ENCODE assay signal across 8 cellular contexts in the genomic region with DNA sequence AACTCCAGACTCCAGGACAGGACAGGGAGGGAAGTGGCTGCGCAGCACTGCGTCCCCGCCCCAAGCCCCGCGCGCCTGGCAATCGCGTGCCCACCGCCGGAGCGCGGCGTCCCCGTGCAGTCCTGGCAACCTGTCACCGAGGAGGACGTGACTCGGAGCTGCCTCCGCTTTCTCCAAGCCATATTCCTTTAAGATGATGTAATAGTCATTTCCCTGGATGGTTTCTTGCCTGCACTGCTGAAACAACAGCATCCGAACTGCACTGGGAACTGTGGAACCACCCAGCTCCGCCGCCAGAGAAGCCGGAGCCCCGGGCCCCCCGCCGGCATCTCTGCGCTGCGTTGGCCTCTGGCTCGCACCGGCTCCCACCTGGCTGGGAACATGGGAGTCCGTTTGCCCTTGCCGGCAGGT. TPM values are rescaled to one million over a fixed set of nuclear protein-coding genes. Genes with fewer than 3 reads are reported as not detected.
A peak's percentile ranks its signal among the peaks of the same experiment; 100 is the strongest.
DNase-seq lines count a peak whose midpoint lies in the region; ATAC-seq, FAIRE-seq and TF ChIP-seq lines count a peak whose summit lies in the region.

No MANE protein-coding gene starts in this region.

- H3K4me1 ChIP-seq in pancreas = peaks cover 0 to 9% (median 0%) of the 10 kb centered on the region in 3 donors

- DNase-seq in D341Med (ENCODE audit: low spot score) (peak; percentile 27), NCI-H446 (lab: John Stamatoyannopoulos, UW) (peak; percentile 63 to 77), fibroblast of gingiva (ENCODE audit: low read depth) (peak; percentile 9), pancreas (peak; percentile 31 to 75 (median 54)), foreskin melanocyte (no peak)
- no peak for DNase-seq in activated CD4-positive, alpha-beta T cell treated with anti-CD3 and anti-CD28 coated beads for 4 hours
- DNase-seq in effector CD8-positive, alpha-beta T cell (lab: John Stamatoyannopoulos, UW) = no peak

- intact Hi-C loops in pancreas (cut with DNase I) = no loop called here

- TF ChIP-seq POLR2A in GM18505 (IDR thresholded peaks at IDR 0.05; ENCODE audit: borderline replicate concordance, extremely low read depth, insufficient read depth, insufficient read length) = no peak

- TF ChIP-seq CTCF in pancreas (IDR thresholded peaks at IDR 0.05) = no peak

- 0 to 1% methylated on average over 31 of the region's 31 CpGs for WGBS in pancreas, 2 donors

- peak overlapping the region in 2 of 4 donors; percentile 42 to 60 for H3K27ac ChIP-seq in pancreas

- H3K4me3 ChIP-seq in pancreas = peak overlapping the region; percentile 23 to 57 (median 40)

- no peaks in the 10 kb centered on the region for H3K36me3 ChIP-seq in pancreas

- ATAC-seq in pancreas (peak; percentile 66 to 80 (median 72)), GM18505 (IDR thresholded peaks at IDR 0.05; ENCODE audit: unreplicated experiment) (no peak)

- H3K9me3 ChIP-seq in pancreas = no peaks in the 10 kb centered on the region

- FAIRE-seq in pancreas (lab: Jason Lieb, UNC) = no peak

- no peaks in the 10 kb centered on the region for H3K27me3 ChIP-seq in pancreas

RNA-seq across cellular contexts. Expression of a gene that starts 34.5 kb away (rescaled TPM):
- total RNA-seq in pancreas = 1 to 10 TPM; 1.7 to 6.6 (median 3.7) TPM
- under 1 TPM; 0.57 to 0.99 TPM for polyA plus RNA-seq in pancreas

RNA-seq across cellular contexts. Expression of a gene that starts 34.7 kb away (rescaled TPM):
- 10 to 100 TPM; 27.0 to 41.6 (median 34.8) TPM for total RNA-seq in pancreas
- polyA plus RNA-seq in pancreas = 10 to 100 TPM in 1 of 2 donors, 1 to 10 TPM in 1; 5.6 to 13.9 TPM

Comparison
In these comparisons a context has a peak if more than half of its experiments do, and no peak if none do; other contexts are left out.
1. DNase-seq: peak in D341Med (single experiment), NCI-H446 (2 of 2), fibroblast of gingiva (single experiment) and pancreas (6 of 6); none in activated CD4-positive, alpha-beta T cell treated with anti-CD3 and anti-CD28 coated beads for 4 hours (0 of 2), effector CD8-positive, alpha-beta T cell (single experiment) and foreskin melanocyte (single experiment).